In the genomic region with DNA sequence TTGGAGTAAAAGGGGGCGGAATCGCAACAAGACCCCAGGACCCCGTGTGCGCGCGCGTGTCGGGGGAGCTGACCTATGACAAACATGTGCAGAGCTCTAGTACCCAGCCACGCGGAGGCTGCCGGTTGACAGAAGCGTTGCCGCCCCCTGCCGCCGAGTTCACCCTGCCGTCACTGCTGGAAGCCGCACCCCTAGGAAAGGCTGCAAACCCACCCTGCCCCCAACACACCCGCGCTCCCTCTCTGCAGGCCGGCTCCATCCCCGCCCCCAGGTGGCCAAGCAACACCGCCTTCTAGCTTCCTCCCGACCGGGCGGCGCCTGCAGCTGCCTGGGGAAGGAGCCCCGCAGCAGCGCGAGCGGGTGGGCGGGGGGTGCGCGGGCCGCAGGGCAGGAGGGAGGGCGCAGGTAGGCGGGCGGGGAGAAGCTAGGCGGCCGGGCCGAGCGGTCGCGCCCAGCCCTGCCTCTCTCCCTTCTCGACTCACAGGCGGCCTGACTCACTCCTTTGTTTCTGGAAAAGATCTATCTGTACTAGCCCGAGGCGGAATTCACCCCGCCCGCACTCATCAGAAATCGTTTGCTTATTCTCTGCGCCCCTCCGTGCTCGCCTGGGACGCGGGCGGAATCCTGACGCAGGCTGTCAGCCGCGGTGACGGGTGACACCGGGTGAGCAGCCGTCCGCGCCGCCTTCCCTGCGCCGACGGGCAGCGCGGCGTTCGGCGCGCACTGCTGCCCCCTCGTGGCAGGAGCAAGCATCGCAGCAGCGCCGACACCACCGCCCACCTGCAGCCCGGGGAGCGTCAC, we compare ENCODE assay signal across 1 cellular context.
TF ChIP-seq lines count a peak whose summit lies in the region.

No MANE protein-coding gene starts in this region.

TF ChIP-seq in K562, 482 proteins besides CTCF, POLR2A, EP300 and RAD21 (continued from another document and continues in another):
- TF ChIP-seq, protein P1, sequence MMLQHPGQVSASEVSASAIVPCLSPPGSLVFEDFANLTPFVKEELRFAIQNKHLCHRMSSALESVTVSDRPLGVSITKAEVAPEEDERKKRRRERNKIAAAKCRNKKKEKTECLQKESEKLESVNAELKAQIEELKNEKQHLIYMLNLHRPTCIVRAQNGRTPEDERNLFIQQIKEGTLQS (IDR thresholded peaks at IDR 0.05), result no peak
- TF ChIP-seq, protein P1 (CRISPR knock-in tag; conservative IDR thresholded peaks at IDR 0.05), result no peak
- TF ChIP-seq MCM7 (IDR thresholded peaks at IDR 0.05) (no peak), SMAD2 (IDR thresholded peaks at IDR 0.05; ENCODE audit: low read depth, low read length) (no peak), ZNF79 (CRISPR knock-in tag; IDR thresholded peaks at IDR 0.05; ENCODE audit: low read depth) (no peak), STAT5B (CRISPR knock-in tag; IDR thresholded peaks at IDR 0.05) (no peak), RBM34 (IDR thresholded peaks at IDR 0.05; ENCODE audit: borderline replicate concordance, insufficient read depth, low read length) (no peak), NR2C1 (IDR thresholded peaks at IDR 0.05) (no peak), NR2C1 (tag; IDR thresholded peaks at IDR 0.05) (no peak), KLF1 (tag; IDR thresholded peaks at IDR 0.05) (no peak), KAT7 (CRISPR knock-in tag; IDR thresholded peaks at IDR 0.05; ENCODE audit: borderline replicate concordance) (no peak), PPARD (CRISPR knock-in tag; IDR thresholded peaks at IDR 0.05) (no peak), ZKSCAN1 (IDR thresholded peaks at IDR 0.05; ENCODE audit: low read depth, low read length) (no peak), TFAM (CRISPR knock-in tag; conservative IDR thresholded peaks at IDR 0.05) (no peak), TCFL5 (CRISPR knock-in tag; conservative IDR thresholded peaks at IDR 0.05) (no peak), NR2C2 (CRISPR knock-in tag; IDR thresholded peaks at IDR 0.05) (no peak), NR2C2 (tag; IDR thresholded peaks at IDR 0.05) (no peak; the same call in 1 of the 2 replicates), NFIX (CRISPR knock-in tag; IDR thresholded peaks at IDR 0.05; ENCODE audit: low read depth) (no peak), TEAD2 (tag; IDR thresholded peaks at IDR 0.05) (no peak), SOX6 (IDR thresholded peaks at IDR 0.05) (0 out of 2 replicates have a peak, but pooled peaks have one; percentile 13)
- TF ChIP-seq, protein P2, sequence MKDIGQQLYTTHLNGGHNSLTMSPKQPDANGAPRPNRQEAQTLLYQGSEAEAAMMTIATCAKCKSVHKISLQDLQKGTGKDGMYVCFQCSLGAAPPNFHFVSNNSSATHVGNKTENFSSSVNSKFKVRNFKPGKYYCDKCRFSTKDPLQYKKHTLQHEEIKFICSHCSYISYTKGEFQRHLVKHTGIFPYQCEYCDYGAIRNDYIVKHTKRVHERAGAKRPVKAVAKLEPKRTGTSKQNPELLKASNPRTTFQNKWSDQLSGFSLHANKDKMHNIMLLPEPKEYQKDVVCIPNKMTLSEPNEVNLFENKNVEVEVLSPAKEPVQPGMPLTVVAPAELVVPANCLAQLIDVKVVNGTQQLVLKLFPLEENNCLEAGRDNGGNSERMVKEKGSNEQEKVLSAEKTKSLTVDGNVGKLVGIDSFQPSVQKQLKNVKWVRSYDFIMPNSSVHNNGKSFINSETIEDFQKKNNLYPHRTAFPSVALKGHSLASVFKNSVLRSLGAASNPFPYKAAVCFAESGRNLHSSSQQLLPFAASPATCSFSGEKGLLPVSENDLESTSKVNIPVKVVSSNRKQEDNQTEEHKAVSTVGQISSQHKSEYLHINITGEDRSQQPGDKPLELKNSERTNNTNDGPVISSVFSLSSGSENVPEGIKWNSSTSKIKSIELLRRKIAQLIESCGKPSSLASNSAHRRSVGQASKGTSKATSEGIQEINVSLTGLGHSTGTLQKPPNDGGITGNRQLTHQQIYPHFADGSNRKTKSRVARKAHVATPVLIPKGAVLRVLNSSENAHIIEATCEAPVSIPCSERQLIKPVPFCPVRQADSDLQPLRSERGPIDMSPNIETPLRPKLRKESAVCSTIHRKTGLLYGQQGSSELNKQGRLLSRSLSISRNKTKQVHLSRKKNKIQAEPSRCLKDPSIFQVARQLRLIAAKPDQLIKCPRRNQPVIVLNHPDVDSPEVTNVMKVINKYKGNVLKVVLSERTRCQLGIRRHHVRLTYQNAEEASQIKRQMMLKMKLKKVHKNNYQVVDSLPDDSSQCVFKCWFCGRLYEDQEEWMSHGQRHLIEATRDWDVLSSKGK (CRISPR knock-in tag; IDR thresholded peaks at IDR 0.05), result no peak
- TF ChIP-seq, protein P3, sequence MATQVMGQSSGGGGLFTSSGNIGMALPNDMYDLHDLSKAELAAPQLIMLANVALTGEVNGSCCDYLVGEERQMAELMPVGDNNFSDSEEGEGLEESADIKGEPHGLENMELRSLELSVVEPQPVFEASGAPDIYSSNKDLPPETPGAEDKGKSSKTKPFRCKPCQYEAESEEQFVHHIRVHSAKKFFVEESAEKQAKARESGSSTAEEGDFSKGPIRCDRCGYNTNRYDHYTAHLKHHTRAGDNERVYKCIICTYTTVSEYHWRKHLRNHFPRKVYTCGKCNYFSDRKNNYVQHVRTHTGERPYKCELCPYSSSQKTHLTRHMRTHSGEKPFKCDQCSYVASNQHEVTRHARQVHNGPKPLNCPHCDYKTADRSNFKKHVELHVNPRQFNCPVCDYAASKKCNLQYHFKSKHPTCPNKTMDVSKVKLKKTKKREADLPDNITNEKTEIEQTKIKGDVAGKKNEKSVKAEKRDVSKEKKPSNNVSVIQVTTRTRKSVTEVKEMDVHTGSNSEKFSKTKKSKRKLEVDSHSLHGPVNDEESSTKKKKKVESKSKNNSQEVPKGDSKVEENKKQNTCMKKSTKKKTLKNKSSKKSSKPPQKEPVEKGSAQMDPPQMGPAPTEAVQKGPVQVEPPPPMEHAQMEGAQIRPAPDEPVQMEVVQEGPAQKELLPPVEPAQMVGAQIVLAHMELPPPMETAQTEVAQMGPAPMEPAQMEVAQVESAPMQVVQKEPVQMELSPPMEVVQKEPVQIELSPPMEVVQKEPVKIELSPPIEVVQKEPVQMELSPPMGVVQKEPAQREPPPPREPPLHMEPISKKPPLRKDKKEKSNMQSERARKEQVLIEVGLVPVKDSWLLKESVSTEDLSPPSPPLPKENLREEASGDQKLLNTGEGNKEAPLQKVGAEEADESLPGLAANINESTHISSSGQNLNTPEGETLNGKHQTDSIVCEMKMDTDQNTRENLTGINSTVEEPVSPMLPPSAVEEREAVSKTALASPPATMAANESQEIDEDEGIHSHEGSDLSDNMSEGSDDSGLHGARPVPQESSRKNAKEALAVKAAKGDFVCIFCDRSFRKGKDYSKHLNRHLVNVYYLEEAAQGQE (CRISPR knock-in tag; IDR thresholded peaks at IDR 0.05; ENCODE audit: low read depth), result no peak
- TF ChIP-seq, protein P4, sequence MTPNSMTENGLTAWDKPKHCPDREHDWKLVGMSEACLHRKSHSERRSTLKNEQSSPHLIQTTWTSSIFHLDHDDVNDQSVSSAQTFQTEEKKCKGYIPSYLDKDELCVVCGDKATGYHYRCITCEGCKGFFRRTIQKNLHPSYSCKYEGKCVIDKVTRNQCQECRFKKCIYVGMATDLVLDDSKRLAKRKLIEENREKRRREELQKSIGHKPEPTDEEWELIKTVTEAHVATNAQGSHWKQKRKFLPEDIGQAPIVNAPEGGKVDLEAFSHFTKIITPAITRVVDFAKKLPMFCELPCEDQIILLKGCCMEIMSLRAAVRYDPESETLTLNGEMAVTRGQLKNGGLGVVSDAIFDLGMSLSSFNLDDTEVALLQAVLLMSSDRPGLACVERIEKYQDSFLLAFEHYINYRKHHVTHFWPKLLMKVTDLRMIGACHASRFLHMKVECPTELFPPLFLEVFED (CRISPR knock-in tag; conservative IDR thresholded peaks at IDR 0.05), result no peak
- TF ChIP-seq, protein P5, sequence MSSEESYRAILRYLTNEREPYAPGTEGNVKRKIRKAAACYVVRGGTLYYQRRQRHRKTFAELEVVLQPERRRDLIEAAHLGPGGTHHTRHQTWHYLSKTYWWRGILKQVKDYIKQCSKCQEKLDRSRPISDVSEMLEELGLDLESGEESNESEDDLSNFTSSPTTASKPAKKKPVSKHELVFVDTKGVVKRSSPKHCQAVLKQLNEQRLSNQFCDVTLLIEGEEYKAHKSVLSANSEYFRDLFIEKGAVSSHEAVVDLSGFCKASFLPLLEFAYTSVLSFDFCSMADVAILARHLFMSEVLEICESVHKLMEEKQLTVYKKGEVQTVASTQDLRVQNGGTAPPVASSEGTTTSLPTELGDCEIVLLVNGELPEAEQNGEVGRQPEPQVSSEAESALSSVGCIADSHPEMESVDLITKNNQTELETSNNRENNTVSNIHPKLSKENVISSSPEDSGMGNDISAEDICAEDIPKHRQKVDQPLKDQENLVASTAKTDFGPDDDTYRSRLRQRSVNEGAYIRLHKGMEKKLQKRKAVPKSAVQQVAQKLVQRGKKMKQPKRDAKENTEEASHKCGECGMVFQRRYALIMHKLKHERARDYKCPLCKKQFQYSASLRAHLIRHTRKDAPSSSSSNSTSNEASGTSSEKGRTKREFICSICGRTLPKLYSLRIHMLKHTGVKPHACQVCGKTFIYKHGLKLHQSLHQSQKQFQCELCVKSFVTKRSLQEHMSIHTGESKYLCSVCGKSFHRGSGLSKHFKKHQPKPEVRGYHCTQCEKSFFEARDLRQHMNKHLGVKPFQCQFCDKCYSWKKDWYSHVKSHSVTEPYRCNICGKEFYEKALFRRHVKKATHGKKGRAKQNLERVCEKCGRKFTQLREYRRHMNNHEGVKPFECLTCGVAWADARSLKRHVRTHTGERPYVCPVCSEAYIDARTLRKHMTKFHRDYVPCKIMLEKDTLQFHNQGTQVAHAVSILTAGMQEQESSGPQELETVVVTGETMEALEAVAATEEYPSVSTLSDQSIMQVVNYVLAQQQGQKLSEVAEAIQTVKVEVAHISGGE (CRISPR knock-in tag; IDR thresholded peaks at IDR 0.05), result no peak
- TF ChIP-seq, protein P6, sequence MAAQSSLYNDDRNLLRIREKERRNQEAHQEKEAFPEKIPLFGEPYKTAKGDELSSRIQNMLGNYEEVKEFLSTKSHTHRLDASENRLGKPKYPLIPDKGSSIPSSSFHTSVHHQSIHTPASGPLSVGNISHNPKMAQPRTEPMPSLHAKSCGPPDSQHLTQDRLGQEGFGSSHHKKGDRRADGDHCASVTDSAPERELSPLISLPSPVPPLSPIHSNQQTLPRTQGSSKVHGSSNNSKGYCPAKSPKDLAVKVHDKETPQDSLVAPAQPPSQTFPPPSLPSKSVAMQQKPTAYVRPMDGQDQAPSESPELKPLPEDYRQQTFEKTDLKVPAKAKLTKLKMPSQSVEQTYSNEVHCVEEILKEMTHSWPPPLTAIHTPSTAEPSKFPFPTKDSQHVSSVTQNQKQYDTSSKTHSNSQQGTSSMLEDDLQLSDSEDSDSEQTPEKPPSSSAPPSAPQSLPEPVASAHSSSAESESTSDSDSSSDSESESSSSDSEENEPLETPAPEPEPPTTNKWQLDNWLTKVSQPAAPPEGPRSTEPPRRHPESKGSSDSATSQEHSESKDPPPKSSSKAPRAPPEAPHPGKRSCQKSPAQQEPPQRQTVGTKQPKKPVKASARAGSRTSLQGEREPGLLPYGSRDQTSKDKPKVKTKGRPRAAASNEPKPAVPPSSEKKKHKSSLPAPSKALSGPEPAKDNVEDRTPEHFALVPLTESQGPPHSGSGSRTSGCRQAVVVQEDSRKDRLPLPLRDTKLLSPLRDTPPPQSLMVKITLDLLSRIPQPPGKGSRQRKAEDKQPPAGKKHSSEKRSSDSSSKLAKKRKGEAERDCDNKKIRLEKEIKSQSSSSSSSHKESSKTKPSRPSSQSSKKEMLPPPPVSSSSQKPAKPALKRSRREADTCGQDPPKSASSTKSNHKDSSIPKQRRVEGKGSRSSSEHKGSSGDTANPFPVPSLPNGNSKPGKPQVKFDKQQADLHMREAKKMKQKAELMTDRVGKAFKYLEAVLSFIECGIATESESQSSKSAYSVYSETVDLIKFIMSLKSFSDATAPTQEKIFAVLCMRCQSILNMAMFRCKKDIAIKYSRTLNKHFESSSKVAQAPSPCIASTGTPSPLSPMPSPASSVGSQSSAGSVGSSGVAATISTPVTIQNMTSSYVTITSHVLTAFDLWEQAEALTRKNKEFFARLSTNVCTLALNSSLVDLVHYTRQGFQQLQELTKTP (IDR thresholded peaks at IDR 0.05; ENCODE audit: low read depth in 1 of 2, partially characterized antibody in 2 of 2), result no peak
- TF ChIP-seq, protein P7, sequence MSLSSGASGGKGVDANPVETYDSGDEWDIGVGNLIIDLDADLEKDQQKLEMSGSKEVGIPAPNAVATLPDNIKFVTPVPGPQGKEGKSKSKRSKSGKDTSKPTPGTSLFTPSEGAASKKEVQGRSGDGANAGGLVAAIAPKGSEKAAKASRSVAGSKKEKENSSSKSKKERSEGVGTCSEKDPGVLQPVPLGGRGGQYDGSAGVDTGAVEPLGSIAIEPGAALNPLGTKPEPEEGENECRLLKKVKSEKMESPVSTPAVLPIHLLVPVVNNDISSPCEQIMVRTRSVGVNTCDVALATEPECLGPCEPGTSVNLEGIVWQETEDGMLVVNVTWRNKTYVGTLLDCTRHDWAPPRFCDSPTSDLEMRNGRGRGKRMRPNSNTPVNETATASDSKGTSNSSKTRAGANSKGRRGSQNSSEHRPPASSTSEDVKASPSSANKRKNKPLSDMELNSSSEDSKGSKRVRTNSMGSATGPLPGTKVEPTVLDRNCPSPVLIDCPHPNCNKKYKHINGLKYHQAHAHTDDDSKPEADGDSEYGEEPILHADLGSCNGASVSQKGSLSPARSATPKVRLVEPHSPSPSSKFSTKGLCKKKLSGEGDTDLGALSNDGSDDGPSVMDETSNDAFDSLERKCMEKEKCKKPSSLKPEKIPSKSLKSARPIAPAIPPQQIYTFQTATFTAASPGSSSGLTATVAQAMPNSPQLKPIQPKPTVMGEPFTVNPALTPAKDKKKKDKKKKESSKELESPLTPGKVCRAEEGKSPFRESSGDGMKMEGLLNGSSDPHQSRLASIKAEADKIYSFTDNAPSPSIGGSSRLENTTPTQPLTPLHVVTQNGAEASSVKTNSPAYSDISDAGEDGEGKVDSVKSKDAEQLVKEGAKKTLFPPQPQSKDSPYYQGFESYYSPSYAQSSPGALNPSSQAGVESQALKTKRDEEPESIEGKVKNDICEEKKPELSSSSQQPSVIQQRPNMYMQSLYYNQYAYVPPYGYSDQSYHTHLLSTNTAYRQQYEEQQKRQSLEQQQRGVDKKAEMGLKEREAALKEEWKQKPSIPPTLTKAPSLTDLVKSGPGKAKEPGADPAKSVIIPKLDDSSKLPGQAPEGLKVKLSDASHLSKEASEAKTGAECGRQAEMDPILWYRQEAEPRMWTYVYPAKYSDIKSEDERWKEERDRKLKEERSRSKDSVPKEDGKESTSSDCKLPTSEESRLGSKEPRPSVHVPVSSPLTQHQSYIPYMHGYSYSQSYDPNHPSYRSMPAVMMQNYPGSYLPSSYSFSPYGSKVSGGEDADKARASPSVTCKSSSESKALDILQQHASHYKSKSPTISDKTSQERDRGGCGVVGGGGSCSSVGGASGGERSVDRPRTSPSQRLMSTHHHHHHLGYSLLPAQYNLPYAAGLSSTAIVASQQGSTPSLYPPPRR (CRISPR knock-in tag; IDR thresholded peaks at IDR 0.05; ENCODE audit: borderline replicate concordance), result no peak
- TF ChIP-seq, protein P8, sequence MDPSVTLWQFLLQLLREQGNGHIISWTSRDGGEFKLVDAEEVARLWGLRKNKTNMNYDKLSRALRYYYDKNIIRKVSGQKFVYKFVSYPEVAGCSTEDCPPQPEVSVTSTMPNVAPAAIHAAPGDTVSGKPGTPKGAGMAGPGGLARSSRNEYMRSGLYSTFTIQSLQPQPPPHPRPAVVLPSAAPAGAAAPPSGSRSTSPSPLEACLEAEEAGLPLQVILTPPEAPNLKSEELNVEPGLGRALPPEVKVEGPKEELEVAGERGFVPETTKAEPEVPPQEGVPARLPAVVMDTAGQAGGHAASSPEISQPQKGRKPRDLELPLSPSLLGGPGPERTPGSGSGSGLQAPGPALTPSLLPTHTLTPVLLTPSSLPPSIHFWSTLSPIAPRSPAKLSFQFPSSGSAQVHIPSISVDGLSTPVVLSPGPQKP (CRISPR knock-in tag; IDR thresholded peaks at IDR 0.05), result no peak
